Comparison of ENCODE assay signal across 1 cellular context in the genomic region with DNA sequence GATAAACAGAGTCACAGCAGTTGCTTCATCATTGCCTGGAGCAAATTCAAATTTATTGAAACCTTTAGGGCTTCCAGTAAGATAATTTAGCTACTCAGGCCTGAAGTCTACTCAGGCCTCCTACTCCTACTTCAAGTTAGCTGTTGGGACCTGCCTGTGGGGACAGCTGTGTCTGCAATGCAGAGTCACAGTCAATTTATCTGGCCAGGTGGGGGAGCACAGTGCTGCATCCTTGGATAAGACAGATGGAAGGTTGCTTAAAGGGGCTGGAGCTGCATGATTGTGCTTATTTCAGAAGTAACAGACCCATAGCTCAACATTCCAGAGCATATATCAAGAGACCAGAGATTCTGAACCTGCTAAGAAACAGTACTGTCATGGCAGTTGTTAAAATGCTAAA.
TF ChIP-seq lines count a peak whose summit lies in the region.

No MANE protein-coding gene starts in this region.

TF ChIP-seq in WTC11, 78 proteins besides CTCF, POLR2A, EP300 and RAD21 (continued from another document):
- TF ChIP-seq, protein P1, sequence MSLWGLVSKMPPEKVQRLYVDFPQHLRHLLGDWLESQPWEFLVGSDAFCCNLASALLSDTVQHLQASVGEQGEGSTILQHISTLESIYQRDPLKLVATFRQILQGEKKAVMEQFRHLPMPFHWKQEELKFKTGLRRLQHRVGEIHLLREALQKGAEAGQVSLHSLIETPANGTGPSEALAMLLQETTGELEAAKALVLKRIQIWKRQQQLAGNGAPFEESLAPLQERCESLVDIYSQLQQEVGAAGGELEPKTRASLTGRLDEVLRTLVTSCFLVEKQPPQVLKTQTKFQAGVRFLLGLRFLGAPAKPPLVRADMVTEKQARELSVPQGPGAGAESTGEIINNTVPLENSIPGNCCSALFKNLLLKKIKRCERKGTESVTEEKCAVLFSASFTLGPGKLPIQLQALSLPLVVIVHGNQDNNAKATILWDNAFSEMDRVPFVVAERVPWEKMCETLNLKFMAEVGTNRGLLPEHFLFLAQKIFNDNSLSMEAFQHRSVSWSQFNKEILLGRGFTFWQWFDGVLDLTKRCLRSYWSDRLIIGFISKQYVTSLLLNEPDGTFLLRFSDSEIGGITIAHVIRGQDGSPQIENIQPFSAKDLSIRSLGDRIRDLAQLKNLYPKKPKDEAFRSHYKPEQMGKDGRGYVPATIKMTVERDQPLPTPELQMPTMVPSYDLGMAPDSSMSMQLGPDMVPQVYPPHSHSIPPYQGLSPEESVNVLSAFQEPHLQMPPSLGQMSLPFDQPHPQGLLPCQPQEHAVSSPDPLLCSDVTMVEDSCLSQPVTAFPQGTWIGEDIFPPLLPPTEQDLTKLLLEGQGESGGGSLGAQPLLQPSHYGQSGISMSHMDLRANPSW (CRISPR knock-in tag; conservative IDR thresholded peaks at IDR 0.05; ENCODE audit: low read depth), result no peak
- TF ChIP-seq ELF4 (CRISPR knock-in tag; IDR thresholded peaks at IDR 0.05; ENCODE audit: low read depth) (no peak), SMAD3 (CRISPR knock-in tag; IDR thresholded peaks at IDR 0.05; ENCODE audit: borderline replicate concordance) (no peak), NR1H2 (CRISPR knock-in tag; IDR thresholded peaks at IDR 0.05) (no peak), KAT7 (CRISPR knock-in tag; IDR thresholded peaks at IDR 0.05; ENCODE audit: borderline replicate concordance) (no peak), GABPB1 (CRISPR knock-in tag; IDR thresholded peaks at IDR 0.05) (no peak), ZNF317 (CRISPR knock-in tag; IDR thresholded peaks at IDR 0.05; ENCODE audit: borderline replicate concordance, low read depth) (no peak)
- TF ChIP-seq, protein P2, sequence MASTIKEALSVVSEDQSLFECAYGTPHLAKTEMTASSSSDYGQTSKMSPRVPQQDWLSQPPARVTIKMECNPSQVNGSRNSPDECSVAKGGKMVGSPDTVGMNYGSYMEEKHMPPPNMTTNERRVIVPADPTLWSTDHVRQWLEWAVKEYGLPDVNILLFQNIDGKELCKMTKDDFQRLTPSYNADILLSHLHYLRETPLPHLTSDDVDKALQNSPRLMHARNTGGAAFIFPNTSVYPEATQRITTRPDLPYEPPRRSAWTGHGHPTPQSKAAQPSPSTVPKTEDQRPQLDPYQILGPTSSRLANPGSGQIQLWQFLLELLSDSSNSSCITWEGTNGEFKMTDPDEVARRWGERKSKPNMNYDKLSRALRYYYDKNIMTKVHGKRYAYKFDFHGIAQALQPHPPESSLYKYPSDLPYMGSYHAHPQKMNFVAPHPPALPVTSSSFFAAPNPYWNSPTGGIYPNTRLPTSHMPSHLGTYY (CRISPR knock-in tag; IDR thresholded peaks at IDR 0.05), result no peak
- TF ChIP-seq, protein P3, sequence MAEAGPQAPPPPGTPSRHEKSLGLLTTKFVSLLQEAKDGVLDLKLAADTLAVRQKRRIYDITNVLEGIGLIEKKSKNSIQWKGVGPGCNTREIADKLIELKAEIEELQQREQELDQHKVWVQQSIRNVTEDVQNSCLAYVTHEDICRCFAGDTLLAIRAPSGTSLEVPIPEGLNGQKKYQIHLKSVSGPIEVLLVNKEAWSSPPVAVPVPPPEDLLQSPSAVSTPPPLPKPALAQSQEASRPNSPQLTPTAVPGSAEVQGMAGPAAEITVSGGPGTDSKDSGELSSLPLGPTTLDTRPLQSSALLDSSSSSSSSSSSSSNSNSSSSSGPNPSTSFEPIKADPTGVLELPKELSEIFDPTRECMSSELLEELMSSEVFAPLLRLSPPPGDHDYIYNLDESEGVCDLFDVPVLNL (CRISPR knock-in tag; IDR thresholded peaks at IDR 0.05; ENCODE audit: borderline replicate concordance, low read depth), result no peak
- TF ChIP-seq, protein P4, sequence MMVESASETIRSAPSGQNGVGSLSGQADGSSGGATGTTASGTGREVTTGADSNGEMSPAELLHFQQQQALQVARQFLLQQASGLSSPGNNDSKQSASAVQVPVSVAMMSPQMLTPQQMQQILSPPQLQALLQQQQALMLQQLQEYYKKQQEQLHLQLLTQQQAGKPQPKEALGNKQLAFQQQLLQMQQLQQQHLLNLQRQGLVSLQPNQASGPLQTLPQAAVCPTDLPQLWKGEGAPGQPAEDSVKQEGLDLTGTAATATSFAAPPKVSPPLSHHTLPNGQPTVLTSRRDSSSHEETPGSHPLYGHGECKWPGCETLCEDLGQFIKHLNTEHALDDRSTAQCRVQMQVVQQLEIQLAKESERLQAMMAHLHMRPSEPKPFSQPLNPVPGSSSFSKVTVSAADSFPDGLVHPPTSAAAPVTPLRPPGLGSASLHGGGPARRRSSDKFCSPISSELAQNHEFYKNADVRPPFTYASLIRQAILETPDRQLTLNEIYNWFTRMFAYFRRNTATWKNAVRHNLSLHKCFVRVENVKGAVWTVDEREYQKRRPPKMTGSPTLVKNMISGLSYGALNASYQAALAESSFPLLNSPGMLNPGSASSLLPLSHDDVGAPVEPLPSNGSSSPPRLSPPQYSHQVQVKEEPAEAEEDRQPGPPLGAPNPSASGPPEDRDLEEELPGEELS (CRISPR knock-in tag; IDR thresholded peaks at IDR 0.05), result no peak
- TF ChIP-seq, protein P5, sequence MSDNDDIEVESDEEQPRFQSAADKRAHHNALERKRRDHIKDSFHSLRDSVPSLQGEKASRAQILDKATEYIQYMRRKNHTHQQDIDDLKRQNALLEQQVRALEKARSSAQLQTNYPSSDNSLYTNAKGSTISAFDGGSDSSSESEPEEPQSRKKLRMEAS (CRISPR knock-in tag; IDR thresholded peaks at IDR 0.05), result no peak
